9 cellular contexts compared by ENCODE assay signal in genomic region chr17:82590881-82591539, GRCh38. TPM values are rescaled to one million over a fixed set of nuclear protein-coding genes. Genes with fewer than 3 reads are reported as not detected.
A peak's percentile ranks its signal among the peaks of the same experiment; 100 is the strongest.
DNase-seq lines count a peak whose midpoint lies in the region; ATAC-seq, FAIRE-seq and TF ChIP-seq lines count a peak whose summit lies in the region.
"Had no signal": no experiment of that assay in that cellular context is flagged by ENCODE, and none has a peak within 500 bp of the region (broad histone marks: within the 10 kb centered on the region; RNA-seq: fewer than 3 reads in every experiment).

No MANE protein-coding gene starts in this region.

- FAIRE-seq in kidney (lab: Jason Lieb, UNC): no peak
- FAIRE-seq: G401.6 had no signal

- H3K4me3 Mint-ChIP-seq in activated T-helper 2 cell treated with anti-CD3 and anti-CD28 coated beads, Interferon-gamma antibody, Interleukin-2, Interleukin-4, amounts not matched to agents 10 μg/mL and 5 μg/mL and 100 μg/mL, durations not matched to agents 14 hours and 24 hours and 36 hours (ENCODE audit: low read depth): no peak overlapping the region

- ATAC-seq in HG02571 (IDR thresholded peaks at IDR 0.05; ENCODE audit: unreplicated experiment): no peak

- no peaks in the 10 kb centered on the region for H3K27me3 Mint-ChIP-seq in activated T-helper 2 cell treated with anti-CD3 and anti-CD28 coated beads, Interferon-gamma antibody, Interleukin-2, Interleukin-4, amounts not matched to agents 10 μg/mL and 5 μg/mL and 100 μg/mL, durations not matched to agents 14 hours and 24 hours and 36 hours (ENCODE audit: low read depth)

- DNase-seq in Jurkat, Clone E6-1 (ENCODE audit: low read depth, low spot score): no peak
- DNase-seq in activated T-helper 2 cell treated with anti-CD3 and anti-CD28 coated beads, Interferon-gamma antibody, Interleukin-2, Interleukin-4, amounts not matched to agents 10 μg/mL and 5 μg/mL and 100 μg/mL, durations not matched to agents 14 hours and 24 hours and 36 hours (ENCODE audit: low spot score): no peak
- DNase-seq in kidney (peak; percentile 73), substantia nigra (lab: John Stamatoyannopoulos, UW) (no peak), NCI-H146 (lab: John Stamatoyannopoulos, UW) (no peak), GM20000 (ENCODE audit: low spot score) (no peak)
- DNase-seq: NCI-H2081 treated with DMSO at 0.1 percent for 48 hours had no signal

- H3K9ac ChIP-seq in kidney (ENCODE audit: low read length in 2 of 2): no peak overlapping the region

- intact Hi-C loops in activated T-helper 2 cell treated with anti-CD3 and anti-CD28 coated beads, Interferon-gamma antibody, Interleukin-2, Interleukin-4, amounts not matched to agents 10 μg/mL and 5 μg/mL and 100 μg/mL, durations not matched to agents 14 hours and 24 hours and 36 hours (cut with micrococcal nuclease): no loop called here
- intact Hi-C loops in kidney (cut with DNase I): no loop called here

- peaks cover 12 to 13% of the 10 kb centered on the region in 2 donors for H3K4me1 ChIP-seq in kidney (ENCODE audit: control insufficient read depth in 1 of 2, insufficient read depth in 1 of 2, low read depth in 1 of 2, low read length in 2 of 2)

- peaks cover 33% of the 10 kb centered on the region for H3K4me1 Mint-ChIP-seq in activated T-helper 2 cell treated with anti-CD3 and anti-CD28 coated beads, Interferon-gamma antibody, Interleukin-2, Interleukin-4, amounts not matched to agents 10 μg/mL and 5 μg/mL and 100 μg/mL, durations not matched to agents 14 hours and 24 hours and 36 hours (ENCODE audit: low read depth)

- TF ChIP-seq CTCF in kidney (IDR thresholded peaks at IDR 0.05; ENCODE audit: borderline replicate concordance, extremely low read depth, insufficient read depth) (no peak), GM20000 (IDR thresholded peaks at IDR 0.05; ENCODE audit: extremely low read depth, missing control alignments) (no peak)

- no peaks in the 10 kb centered on the region for H3K9me3 Mint-ChIP-seq in activated T-helper 2 cell treated with anti-CD3 and anti-CD28 coated beads, Interferon-gamma antibody, Interleukin-2, Interleukin-4, amounts not matched to agents 10 μg/mL and 5 μg/mL and 100 μg/mL, durations not matched to agents 14 hours and 24 hours and 36 hours

- H3K4me3 ChIP-seq in Jurkat, Clone E6-1 (ENCODE audit: low read length): peak overlapping the region; percentile 17
- no peak overlapping the region for H3K4me3 ChIP-seq in kidney (ENCODE audit: low read length in 2 of 2)

- H3K27ac ChIP-seq in kidney (ENCODE audit: low read depth in 2 of 2, low read length in 2 of 2) (no peak overlapping the region), substantia nigra (ENCODE audit: low read depth, low read length, poor library complexity, severe bottlenecking) (peak overlapping the region; percentile 97)

- peaks cover 6 to 15% of the 10 kb centered on the region in 2 donors for H3K36me3 ChIP-seq in kidney (ENCODE audit: control insufficient read depth in 1 of 2, insufficient read depth in 2 of 2, low read length in 2 of 2)

- peaks cover 38% of the 10 kb centered on the region for H3K36me3 Mint-ChIP-seq in activated T-helper 2 cell treated with anti-CD3 and anti-CD28 coated beads, Interferon-gamma antibody, Interleukin-2, Interleukin-4, amounts not matched to agents 10 μg/mL and 5 μg/mL and 100 μg/mL, durations not matched to agents 14 hours and 24 hours and 36 hours (ENCODE audit: low read depth)

- H3K27ac Mint-ChIP-seq in activated T-helper 2 cell treated with anti-CD3 and anti-CD28 coated beads, Interferon-gamma antibody, Interleukin-2, Interleukin-4, amounts not matched to agents 10 μg/mL and 5 μg/mL and 100 μg/mL, durations not matched to agents 14 hours and 24 hours and 36 hours: peak overlapping the region; percentile 81

- H3K9me3 ChIP-seq in kidney (ENCODE audit: control insufficient read depth in 1 of 2, low read length in 2 of 2): no peaks in the 10 kb centered on the region

RNA-seq across cellular contexts. Expression of gene WDR45B, which starts 57.2 kb away (rescaled TPM):
- 50.9 TPM for polyA plus RNA-seq in Jurkat, Clone E6-1 (2012; ENCODE audit: insufficient read depth, insufficient read length)
- 63.1 and 66.9 TPM in 2 replicates for total RNA-seq in activated T-helper 2 cell treated with anti-CD3 and anti-CD28 coated beads, Interferon-gamma antibody, Interleukin-2, Interleukin-4, amounts not matched to agents 10 μg/mL and 5 μg/mL and 100 μg/mL, durations not matched to agents 14 hours and 24 hours and 36 hours
- 65.4 TPM for total RNA-seq in kidney
- polyA plus RNA-seq in kidney (ENCODE audit: insufficient read depth, low read depth, low replicate concordance): 64.7 TPM
